In the genomic region with DNA sequence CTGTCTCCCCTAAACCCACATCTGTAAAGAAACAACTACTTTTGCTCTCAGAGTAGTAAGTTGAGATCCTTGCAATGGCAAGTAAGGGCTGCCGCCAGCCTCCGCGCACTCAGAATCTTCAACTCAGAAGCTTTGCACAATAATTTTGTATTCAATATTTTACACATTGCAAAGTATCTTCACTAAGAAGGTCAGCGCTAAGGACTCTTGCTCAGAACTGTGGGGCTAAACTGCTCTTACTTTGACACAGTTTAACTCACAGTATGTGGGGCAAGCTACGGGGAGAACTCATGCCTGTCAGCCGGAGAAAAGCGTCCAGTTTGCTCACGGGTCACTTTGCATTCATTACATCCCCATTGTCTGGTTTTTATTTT, we compare ENCODE assay signal across 8 cellular contexts. TPM values are rescaled to one million over a fixed set of nuclear protein-coding genes. Genes with fewer than 3 reads are reported as not detected.
A peak's percentile ranks its signal among the peaks of the same experiment; 100 is the strongest.
DNase-seq lines count a peak whose midpoint lies in the region; TF ChIP-seq lines count a peak whose summit lies in the region.

No MANE protein-coding gene starts in this region.

- H3K36me3 ChIP-seq in HUES64 (ENCODE audit: insufficient read depth, low read length) (peaks cover 11% of the 10 kb centered on the region; the same call in 1 of the 2 replicates), adipocyte (ENCODE audit: control insufficient read depth, insufficient read depth, low read length, severe bottlenecking) (peaks cover 19% of the 10 kb centered on the region), iPS-20b (ENCODE audit: insufficient read depth, low read depth, low read length) (peaks cover 21% of the 10 kb centered on the region; the same call in 1 of the 2 replicates), stomach (peaks cover 0 to 20% (median 19%) of the 10 kb centered on the region in 4 donors)

- 18% methylated on average over 8 of the region's 8 CpGs for WGBS in HUES64
- WGBS in stomach, 5 donors, result 17 to 29% (median 19%) methylated on average over 8 of the region's 8 CpGs

- no peak for TF ChIP-seq EP300 in stomach (IDR thresholded peaks at IDR 0.05)

- no peak for TF ChIP-seq POLR2A in stomach (IDR thresholded peaks at IDR 0.05)

- no peak for TF ChIP-seq CTCF in stomach (IDR thresholded peaks at IDR 0.05)

- H3K9ac ChIP-seq in HUES64 (ENCODE audit: low read depth, low read length) (peak overlapping the region; percentile 69; the same call in 1 of the 2 replicates), adipocyte (ENCODE audit: low read length) (peak overlapping the region; percentile 88), iPS-20b (ENCODE audit: low read depth, low read length) (no peak overlapping the region; the same call in 1 of the 2 replicates)

- no peak overlapping the region for H3K27ac ChIP-seq in HUES64 (ENCODE audit: low read depth, low read length)
- no peak overlapping the region for H3K27ac ChIP-seq in iPS-20b (ENCODE audit: low read length)
- peak overlapping the region in 4 of 5 donors; percentile 84 to 95 (median 90) for H3K27ac ChIP-seq in stomach

- H3K4me3 ChIP-seq in HUES64 (ENCODE audit: low read length), result peak overlapping the region; percentile 88
- H3K4me3 ChIP-seq in adipocyte (ENCODE audit: low read length), result peak overlapping the region; percentile 88
- peak overlapping the region; percentile 65 for H3K4me3 ChIP-seq in iPS-20b (ENCODE audit: low read length)
- peak overlapping the region; percentile 65 to 99 (median 90) for H3K4me3 ChIP-seq in stomach

- DNase-seq in adipocyte (ENCODE audit: low read depth) (no peak), stomach (no peak), NOMO-1 (lab: John Stamatoyannopoulos, UW; ENCODE audit: unreplicated experiment in 2 of 2) (no peak), NCI-H128 (lab: John Stamatoyannopoulos, UW; ENCODE audit: unreplicated experiment) (no peak), NCI-H1930 (lab: John Stamatoyannopoulos, UW) (no peak), DMS79 treated with DMSO at 0.1 percent for 48 hours (lab: John Stamatoyannopoulos, UW) (no peak)

- H3K4me1 ChIP-seq in HUES64 (ENCODE audit: insufficient read depth, low read length), result peaks cover 18% of the 10 kb centered on the region
- H3K4me1 ChIP-seq in adipocyte (ENCODE audit: control insufficient read depth, insufficient read depth, low read length), result peaks cover 32% of the 10 kb centered on the region
- H3K4me1 ChIP-seq in iPS-20b (ENCODE audit: insufficient read depth, low read length), result peaks cover 14% of the 10 kb centered on the region
- H3K4me1 ChIP-seq in stomach, result peaks cover 0 to 37% (median 32%) of the 10 kb centered on the region in 4 donors

- no peaks in the 10 kb centered on the region for H3K9me3 ChIP-seq in HUES64 (ENCODE audit: insufficient read depth, low read depth, low read length)
- H3K9me3 ChIP-seq in adipocyte (ENCODE audit: control insufficient read depth, low read length), result no peaks in the 10 kb centered on the region
- no peaks in the 10 kb centered on the region for H3K9me3 ChIP-seq in iPS-20b (ENCODE audit: insufficient read depth, low read depth, low read length)
- H3K9me3 ChIP-seq in stomach, result no peaks in the 10 kb centered on the region

- H3K27me3 ChIP-seq in HUES64 (ENCODE audit: insufficient read depth, low read length), result peaks cover 16% of the 10 kb centered on the region
- no peaks in the 10 kb centered on the region for H3K27me3 ChIP-seq in adipocyte (replicated peaks; ENCODE audit: control insufficient read depth, insufficient read depth, low read length)
- H3K27me3 ChIP-seq in iPS-20b (ENCODE audit: insufficient read depth, low read length), result peaks cover 13% of the 10 kb centered on the region
- no peaks in the 10 kb centered on the region for H3K27me3 ChIP-seq in stomach

- intact Hi-C loops in stomach (cut with DNase I; ENCODE audit: low total_unique reads), result no loop called here

RNA-seq across cellular contexts. Expression of gene LYSMD4, which starts 1.0 kb away (rescaled TPM):
- 8.6 TPM for polyA plus RNA-seq in HUES64 (2013, experiment 1 of 2)
- polyA plus RNA-seq in HUES64 (2013, experiment 2 of 2), result 8.6 TPM
- total RNA-seq in stomach, result 100 to 1,000 TPM in 1 of 5 donors, 10 to 100 TPM in 3, 1 to 10 TPM in 1; 4.2 to 106 (median 21.1) TPM
- 1 to 10 TPM; 5.0 to 5.8 (median 5.1) TPM for polyA plus RNA-seq in stomach

Comparison
In these comparisons a context has a peak if more than half of its experiments do, and no peak if none do; other contexts are left out.
1. H3K27ac ChIP-seq: peak in stomach (4 of 5); none in HUES64 (single experiment) and iPS-20b (single experiment).
2. Peak in every context shown above with its lines, with median percentiles within 50 percentile points of each other: H3K4me3 ChIP-seq.